Comparison of ENCODE assay signal across 27 cellular contexts in the genomic region with DNA sequence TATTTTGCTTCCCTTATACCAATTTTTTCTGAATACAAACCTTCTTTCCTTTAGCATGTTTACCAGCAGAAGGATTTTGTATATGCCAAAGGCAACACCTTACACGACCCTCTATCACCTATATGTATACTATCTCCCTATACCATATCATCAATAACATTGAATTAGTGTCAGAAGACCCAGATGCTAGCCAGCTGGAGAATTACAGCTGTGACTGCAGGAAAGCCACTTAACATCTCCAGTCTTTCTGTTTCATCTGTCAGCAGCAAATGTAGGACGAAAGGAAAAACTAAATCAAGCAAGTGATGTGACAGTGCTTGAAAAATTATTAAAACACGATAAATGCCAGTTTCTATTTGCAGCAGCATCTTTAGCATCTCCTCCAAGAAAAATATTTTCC.
"Had no signal": no experiment of that assay in that cellular context is flagged by ENCODE, and none has a peak within 500 bp of the region (broad histone marks: within the 10 kb centered on the region; RNA-seq: fewer than 3 reads in every experiment).

No MANE protein-coding gene starts in this region.

- H3K27ac ChIP-seq: ascending aorta, breast epithelium, cardiac muscle cell, colonic mucosa, epithelial cell of prostate, esophagus squamous epithelium, gastroesophageal sphincter had no signal

- H3K27me3 ChIP-seq: ascending aorta, breast epithelium, cardiac muscle cell, colonic mucosa, esophagus squamous epithelium, gastroesophageal sphincter had no signal

- H3K4me3 ChIP-seq: ascending aorta, breast epithelium, cardiac muscle cell, colonic mucosa, esophagus squamous epithelium, gastroesophageal sphincter had no signal

- H3K9me3 ChIP-seq: ascending aorta, breast epithelium, colonic mucosa, esophagus squamous epithelium, gastroesophageal sphincter had no signal

- H3K36me3 ChIP-seq: ascending aorta, breast epithelium, colonic mucosa, gastroesophageal sphincter had no signal

- ATAC-seq: activated CD4-positive, alpha-beta T cell treated with anti-CD3 and anti-CD28 coated beads for 36 hours; activated CD8-positive, alpha-beta memory T cell treated with anti-CD3 and anti-CD28 coated beads, Interleukin-2, amount 10 ng/mL, durations not matched to agents 7 days and 5 days; activated CD8-positive, alpha-beta T cell treated with anti-CD3 and anti-CD28 coated beads, Interleukin-2, amount 10 ng/mL, durations not matched to agents 7 days and 5 days; activated naive CD4-positive, alpha-beta T cell treated with anti-CD3 and anti-CD28 coated beads, Interleukin-2, amount 50 U/mL, for 72 hours; activated T-cell treated with anti-CD3 and anti-CD28 coated beads, Interleukin-2, amount 50 U/mL, for 72 hours; gastroesophageal sphincter had no signal

- DNase-seq: activated CD4-positive, alpha-beta memory T cell treated with anti-CD3 and anti-CD28 coated beads for 36 hours; activated CD4-positive, alpha-beta T cell treated with anti-CD3 and anti-CD28 coated beads for 36 hours; activated CD4-positive, alpha-beta T cell treated with anti-CD3 and anti-CD28 coated beads, Interleukin-2, amount 10 ng/mL, durations not matched to agents 24 days and 14 days; activated CD4-positive, CD25-positive, alpha-beta regulatory T cell; activated CD4-positive, CD25-positive, alpha-beta regulatory T cell treated with anti-CD3 and anti-CD28 coated beads, Interleukin-2, amount 50 U/mL, for 72 hours; activated CD8-positive, alpha-beta memory T cell treated with anti-CD3 and anti-CD28 coated beads, Interleukin-2, amount 10 ng/mL, durations not matched to agents 7 days and 5 days; activated CD8-positive, alpha-beta memory T cell treated with anti-CD3 and anti-CD28 coated beads, Interleukin-2, amount 50 U/mL, for 4 hours; activated CD8-positive, alpha-beta T cell treated with anti-CD3 and anti-CD28 coated beads, Interleukin-2, amount 10 ng/mL, durations not matched to agents 7 days and 5 days; activated gamma-delta T cell; activated naive CD4-positive, alpha-beta T cell; activated naive CD4-positive, alpha-beta T cell treated with anti-CD3 and anti-CD28 coated beads, Interleukin-2, amount 10 ng/mL, durations not matched to agents 7 days and 5 days; activated naive CD8-positive, alpha-beta T cell treated with anti-CD3 and anti-CD28 coated beads, Interleukin-2, amount 10 ng/mL, durations not matched to agents 7 days and 5 days; activated T-cell treated with anti-CD3 and anti-CD28 coated beads, Interleukin-2, amount 50 U/mL, for 1 hour; activated T-cell treated with anti-CD3 and anti-CD28 coated beads, Interleukin-2, amount 50 U/mL, for 72 hours; central memory CD4-positive, alpha-beta T cell; cerebellar nuclear complex; colonic mucosa; effector CD8-positive, alpha-beta T cell; esophagus squamous epithelium; foreskin melanocyte; head of caudate nucleus had no signal
